Comparison of ENCODE assay signal across 8 cellular contexts in the genomic region with DNA sequence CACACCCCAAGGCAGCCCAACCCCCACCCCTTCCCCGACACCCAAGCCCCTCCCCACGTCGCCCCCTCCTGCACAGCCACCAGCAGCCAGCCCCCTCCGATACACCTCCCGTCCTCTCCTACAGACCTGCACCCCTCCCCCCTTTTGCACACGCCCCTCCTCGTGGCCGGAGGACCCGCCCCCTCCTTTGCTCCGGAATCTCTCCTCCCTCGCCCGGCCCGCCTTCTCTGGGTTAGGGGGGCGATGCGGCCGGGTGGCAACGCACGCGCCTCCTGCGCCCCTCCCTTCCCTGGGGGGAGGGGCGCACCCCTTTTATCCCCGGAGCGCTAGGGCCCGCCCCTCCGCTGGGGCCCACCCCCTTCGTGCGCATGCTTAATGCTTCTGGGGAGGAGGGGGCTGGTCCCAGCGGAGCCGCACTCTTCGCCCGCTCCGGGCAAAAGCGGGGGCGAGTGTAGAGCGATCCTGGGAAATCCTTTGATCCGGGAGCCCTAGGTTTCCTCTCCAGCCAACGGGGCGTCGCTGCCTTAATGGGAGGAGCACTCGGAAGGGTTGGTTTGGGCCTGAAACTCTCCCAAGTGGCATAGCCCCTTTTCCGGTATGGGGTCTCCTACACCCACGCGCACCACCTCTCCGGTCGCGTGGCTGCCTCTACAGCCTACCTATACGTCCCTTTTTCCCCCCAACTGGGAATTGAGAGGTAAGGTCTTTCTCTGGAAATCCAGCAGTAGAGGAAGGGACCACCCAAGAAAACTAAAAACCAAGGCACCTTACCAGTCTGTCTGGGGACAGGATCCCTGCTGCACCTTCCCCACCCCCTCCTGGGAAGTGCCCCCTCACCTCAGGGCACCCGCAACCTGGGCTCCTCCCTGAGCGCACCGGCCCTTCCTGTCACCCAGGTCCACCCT. TPM values are rescaled to one million over a fixed set of nuclear protein-coding genes. Genes with fewer than 3 reads are reported as not detected.
DNase-seq lines count a peak whose midpoint lies in the region; ATAC-seq and TF ChIP-seq lines count a peak whose summit lies in the region.

No MANE protein-coding gene starts in this region.

- H3K4me3 ChIP-seq in duodenal mucosa (ENCODE audit: low read depth in 1 of 2, low read length in 2 of 2) (peak overlapping the region; percentile 65 to 66), right lobe of liver (peak overlapping the region; percentile 62 to 69 (median 68))

- peak overlapping the region; percentile 20 to 54 for H3K9ac ChIP-seq in duodenal mucosa (ENCODE audit: low read depth in 1 of 2, low read length in 2 of 2)

- TF ChIP-seq POLR2A in right lobe of liver (IDR thresholded peaks at IDR 0.05), result no peak

- WGBS in right lobe of liver (ENCODE audit: insufficient coverage, low coverage, low lambda C conversion rate, missing lambda C conversion rate), result 12% methylated on average over 27 of the region's 50 CpGs

- H3K36me3 ChIP-seq in duodenal mucosa (ENCODE audit: control insufficient read depth in 1 of 2, insufficient read depth in 2 of 2, low read length in 2 of 2) (no peaks in the 10 kb centered on the region), right lobe of liver (no peaks in the 10 kb centered on the region)

- intact Hi-C loops in right lobe of liver (cut with DNase I), result no loop called here

- peak; percentile 91 for DNase-seq in COR-L47 (lab: John Stamatoyannopoulos, UW)
- DNase-seq in NCI-H748 (lab: John Stamatoyannopoulos, UW; ENCODE audit: unreplicated experiment), result peak; percentile 98
- DNase-seq in activated CD8-positive, alpha-beta memory T cell treated with anti-CD3 and anti-CD28 coated beads for 1 hour (ENCODE audit: extremely low read depth in 1 of 2, low read depth in 1 of 2), result peak; percentile 57 to 66
- peak; percentile 80 to 86 (median 81) for DNase-seq in right lobe of liver
- DNase-seq in stimulated activated CD4-positive, alpha-beta T cell treated with anti-CD3 and anti-CD28 coated beads, Interleukin-4, amount 100 ng/mL, for 4 hours, result peak; percentile 64 to 74

- no peak for TF ChIP-seq CTCF in right lobe of liver (IDR thresholded peaks at IDR 0.05)

- H3K27ac ChIP-seq in duodenal mucosa (ENCODE audit: low read depth, low read length), result no peak overlapping the region
- peak overlapping the region; percentile 37 to 47 (median 42) for H3K27ac ChIP-seq in right lobe of liver

- peak; percentile 14 for ATAC-seq in HG03280 (IDR thresholded peaks at IDR 0.05; ENCODE audit: unreplicated experiment)
- peak; percentile 44 to 64 (median 51) for ATAC-seq in right lobe of liver
- no peak for ATAC-seq in HG03565 (IDR thresholded peaks at IDR 0.05; ENCODE audit: unreplicated experiment)

- H3K9me3 ChIP-seq in duodenal mucosa (ENCODE audit: control insufficient read depth in 1 of 2, low read length in 2 of 2) (no peaks in the 10 kb centered on the region), right lobe of liver (no peaks in the 10 kb centered on the region)

- H3K27me3 ChIP-seq in duodenal mucosa (ENCODE audit: control insufficient read depth in 1 of 2, insufficient read depth in 2 of 2, low read length in 2 of 2) (no peaks in the 10 kb centered on the region), right lobe of liver (no peaks in the 10 kb centered on the region)

- peaks cover 7 to 24% of the 10 kb centered on the region in 2 donors for H3K4me1 ChIP-seq in duodenal mucosa (ENCODE audit: control insufficient read depth in 1 of 2, insufficient read depth in 2 of 2, low read length in 2 of 2)
- H3K4me1 ChIP-seq in right lobe of liver, result peaks cover 0 to 7% (median 0%) of the 10 kb centered on the region in 4 donors

RNA-seq across cellular contexts. Expression of gene SOX12, which starts 1.9 kb away (rescaled TPM):
- total RNA-seq in right lobe of liver, result 1 to 10 TPM; 3.6 to 6.4 (median 4.6) TPM

RNA-seq across cellular contexts. Expression of gene NRSN2, which starts 19.6 kb away (rescaled TPM):
- total RNA-seq in right lobe of liver, result 1 to 10 TPM; 1.3 to 4.1 (median 1.9) TPM

RNA-seq across cellular contexts. Expression of gene ZCCHC3, which starts 29.9 kb away (rescaled TPM):
- 1 to 10 TPM; 4.2 to 7.5 (median 5.9) TPM for total RNA-seq in right lobe of liver

RNA-seq across cellular contexts. Expression of gene C20orf96, which starts 36.7 kb away (rescaled TPM):
- 1 to 10 TPM in 4 of 6 experiments, under 1 TPM in 2; 0.62 to 2.5 (median 1.8) TPM for total RNA-seq in right lobe of liver

RNA-seq across cellular contexts. Expression of gene TRIB3, which starts 53.3 kb away (rescaled TPM):
- 100 to 1,000 TPM in 2 of 6 experiments, 10 to 100 TPM in 4; 15.1 to 139 (median 34.1) TPM for total RNA-seq in right lobe of liver
